ENCODE assay signal across 11 cellular contexts in the genomic region with DNA sequence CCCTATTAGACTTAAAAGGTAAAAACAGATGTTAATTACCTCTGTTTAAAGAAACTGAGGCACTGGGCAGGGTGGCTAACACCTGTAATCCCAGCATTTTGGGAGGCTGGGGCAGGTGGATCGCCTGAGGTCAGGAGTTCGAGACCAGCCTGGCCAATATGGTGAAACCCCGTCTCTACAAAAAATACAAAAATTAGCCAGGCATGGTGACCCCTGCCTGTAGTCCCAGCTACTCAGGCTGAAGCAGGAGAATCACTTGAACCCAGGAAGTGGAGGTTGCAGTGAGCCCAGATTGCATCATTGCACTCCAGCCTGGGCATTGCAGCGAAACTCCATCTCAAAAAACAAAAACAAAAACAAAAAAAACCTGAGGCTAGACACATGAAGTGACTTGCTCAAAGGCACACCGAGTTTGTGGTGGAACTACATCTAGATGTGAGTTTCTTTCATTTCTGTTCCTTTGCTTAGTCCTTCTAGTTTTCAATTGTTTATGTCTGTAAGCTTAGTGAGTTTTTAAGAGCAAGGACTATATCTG. TPM values are rescaled to one million over a fixed set of nuclear protein-coding genes. Genes with fewer than 3 reads are reported as not detected.
A peak's percentile ranks its signal among the peaks of the same experiment; 100 is the strongest.
DNase-seq lines count a peak whose midpoint lies in the region; ATAC-seq and TF ChIP-seq lines count a peak whose summit lies in the region.
"Had no signal": no experiment of that assay in that cellular context is flagged by ENCODE, and none has a peak within 500 bp of the region (broad histone marks: within the 10 kb centered on the region; RNA-seq: fewer than 3 reads in every experiment).

No MANE protein-coding gene starts in this region.

- H3K9me3 Mint-ChIP-seq in natural killer cell treated with Interleukin-12 subunit alpha and Interleukin-12 subunit beta and Interleukin-15 and Interleukin-18, amount 100 ng/mL, for 72 hours, result no peaks in the 10 kb centered on the region
- H3K9me3 Mint-ChIP-seq in natural killer cell, result no peaks in the 10 kb centered on the region
- H3K9me3 Mint-ChIP-seq in osteocyte (ENCODE audit: unreplicated experiment), result no peaks in the 10 kb centered on the region
- H3K9me3 Mint-ChIP-seq: CD8-positive, alpha-beta T cell had no signal

- no peak for DNase-seq in natural killer cell treated with Interleukin-12 subunit alpha and Interleukin-12 subunit beta and Interleukin-15 and Interleukin-18, amount 100 ng/mL, for 72 hours (ENCODE audit: low spot score)
- DNase-seq in natural killer cell (no peak), epithelial cell of prostate (ENCODE audit: low read depth, low spot score) (no peak), osteocyte (ENCODE audit: extremely low spot score, unreplicated experiment) (no peak), vagina (ENCODE audit: extremely low spot score in 2 of 2) (no peak), activated T-cell treated with anti-CD3 and anti-CD28 coated beads for 4 hours (no peak)

- H3K27me3 Mint-ChIP-seq in natural killer cell treated with Interleukin-12 subunit alpha and Interleukin-12 subunit beta and Interleukin-15 and Interleukin-18, amount 100 ng/mL, for 72 hours, result no peaks in the 10 kb centered on the region
- H3K27me3 Mint-ChIP-seq in natural killer cell (ENCODE audit: low read depth in 2 of 2), result no peaks in the 10 kb centered on the region
- H3K27me3 Mint-ChIP-seq in osteocyte (ENCODE audit: unreplicated experiment), result no peaks in the 10 kb centered on the region

- H3K4me1 Mint-ChIP-seq in natural killer cell treated with Interleukin-12 subunit alpha and Interleukin-12 subunit beta and Interleukin-15 and Interleukin-18, amount 100 ng/mL, for 72 hours (ENCODE audit: low read depth in 2 of 2), result peaks cover 21 to 25% of the 10 kb centered on the region in 2 donors
- peaks cover 0 to 9% of the 10 kb centered on the region in 2 donors for H3K4me1 Mint-ChIP-seq in natural killer cell
- H3K4me1 Mint-ChIP-seq in osteocyte (ENCODE audit: unreplicated experiment), result peaks cover 49% of the 10 kb centered on the region

- peaks cover 23% of the 10 kb centered on the region for H3K4me1 ChIP-seq in vagina

- no peaks in the 10 kb centered on the region for H3K36me3 ChIP-seq in vagina

- H3K27ac Mint-ChIP-seq in natural killer cell treated with Interleukin-12 subunit alpha and Interleukin-12 subunit beta and Interleukin-15 and Interleukin-18, amount 100 ng/mL, for 72 hours, result peak overlapping the region; percentile 73 to 78
- H3K27ac Mint-ChIP-seq in natural killer cell, result no peak overlapping the region
- peak overlapping the region; percentile 65 for H3K27ac Mint-ChIP-seq in osteocyte (ENCODE audit: unreplicated experiment)
- H3K27ac Mint-ChIP-seq: CD8-positive, alpha-beta T cell had no signal

- H3K27me3 ChIP-seq in vagina, result no peaks in the 10 kb centered on the region
- H3K27me3 ChIP-seq: dorsolateral prefrontal cortex had no signal

- no peaks in the 10 kb centered on the region for H3K9me3 ChIP-seq in vagina
- H3K9me3 ChIP-seq: mucosa of descending colon had no signal

- no peak overlapping the region for H3K4me3 Mint-ChIP-seq in natural killer cell treated with Interleukin-12 subunit alpha and Interleukin-12 subunit beta and Interleukin-15 and Interleukin-18, amount 100 ng/mL, for 72 hours
- H3K4me3 Mint-ChIP-seq in natural killer cell (no peak overlapping the region), osteocyte (ENCODE audit: unreplicated experiment) (no peak overlapping the region)
- H3K4me3 Mint-ChIP-seq: CD8-positive, alpha-beta T cell had no signal

- ATAC-seq in natural killer cell treated with Interleukin-12 subunit alpha and Interleukin-12 subunit beta and Interleukin-15 and Interleukin-18, amount 100 ng/mL, for 72 hours, result no peak
- no peak for ATAC-seq in natural killer cell
- no peak for ATAC-seq in HG02571 (IDR thresholded peaks at IDR 0.05; ENCODE audit: unreplicated experiment)
- no peak for ATAC-seq in GM19455 (IDR thresholded peaks at IDR 0.05; ENCODE audit: unreplicated experiment)

- intact Hi-C loops in natural killer cell (cut with micrococcal nuclease) (no loop called here), vagina (cut with DNase I) (loop anchor here (5.0 to 10.0 kb wide), 2 partner anchors 250 to 743 kb away; no protein-coding TSS in a partner anchor)

- H3K4me3 ChIP-seq in vagina, result no peak overlapping the region
- H3K4me3 ChIP-seq: dorsolateral prefrontal cortex, mucosa of descending colon had no signal

- TF ChIP-seq CTCF in natural killer cell (IDR thresholded peaks at IDR 0.05) (no peak), osteocyte (IDR thresholded peaks at IDR 0.05) (no peak), vagina (IDR thresholded peaks at IDR 0.05) (no peak)

- TF ChIP-seq POLR2A in vagina (IDR thresholded peaks at IDR 0.05), result no peak

- no peaks in the 10 kb centered on the region for H3K36me3 Mint-ChIP-seq in natural killer cell treated with Interleukin-12 subunit alpha and Interleukin-12 subunit beta and Interleukin-15 and Interleukin-18, amount 100 ng/mL, for 72 hours
- no peaks in the 10 kb centered on the region for H3K36me3 Mint-ChIP-seq in natural killer cell
- no peaks in the 10 kb centered on the region for H3K36me3 Mint-ChIP-seq in osteocyte (ENCODE audit: unreplicated experiment)
- H3K36me3 Mint-ChIP-seq: CD8-positive, alpha-beta T cell had no signal

- H3K27ac ChIP-seq in epithelial cell of prostate (peak overlapping the region; percentile 99), vagina (peak overlapping the region; percentile 87)

RNA-seq across cellular contexts. Expression of gene SLC4A1AP, which starts 40.7 kb away (rescaled TPM):
- total RNA-seq in natural killer cell treated with Interleukin-12 subunit alpha and Interleukin-12 subunit beta and Interleukin-15 and Interleukin-18, amount 100 ng/mL, for 72 hours, result 10 to 100 TPM; 31.1 to 33.3 TPM
- 10 to 100 TPM; 22.0 to 26.0 (median 24.8) TPM for total RNA-seq in natural killer cell
- total RNA-seq in osteocyte, result 20.5 and 20.7 TPM in 2 replicates
- 21.9 TPM for total RNA-seq in vagina

RNA-seq across cellular contexts. Expression of gene SUPT7L, which starts 41.0 kb away (rescaled TPM):
- total RNA-seq in natural killer cell treated with Interleukin-12 subunit alpha and Interleukin-12 subunit beta and Interleukin-15 and Interleukin-18, amount 100 ng/mL, for 72 hours, result 10 to 100 TPM; 32.9 to 41.9 TPM
- total RNA-seq in natural killer cell (10 to 100 TPM; 52.2 to 53.7 (median 52.8) TPM), osteocyte (37.9 and 41.2 TPM in 2 replicates), vagina (26.5 TPM)

Comparison
In these comparisons a context has a peak if more than half of its experiments do, and no peak if none do; other contexts are left out.
1. H3K27ac Mint-ChIP-seq: peak in natural killer cell treated with Interleukin-12 subunit alpha and Interleukin-12 subunit beta and Interleukin-15 and Interleukin-18, amount 100 ng/mL, for 72 hours (2 of 2) and osteocyte (single experiment); none in natural killer cell (0 of 2).